In the genomic region with DNA sequence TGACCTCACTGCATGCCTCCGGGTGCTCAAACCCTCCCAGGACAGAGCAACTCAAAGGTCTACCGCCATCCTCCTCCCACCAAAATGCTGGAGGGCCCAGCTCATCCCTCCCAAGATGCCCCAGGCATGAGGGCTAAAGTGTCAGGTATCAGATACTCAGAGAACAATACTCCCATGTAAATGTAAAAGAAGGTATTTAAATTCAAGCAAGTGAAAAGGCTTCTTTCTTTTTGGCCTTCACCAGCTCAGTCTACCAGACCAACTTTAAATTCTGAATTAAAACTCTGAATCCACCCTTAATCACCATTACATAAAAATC, we compare ENCODE assay signal across 12 cellular contexts. TPM values are rescaled to one million over a fixed set of nuclear protein-coding genes. Genes with fewer than 3 reads are reported as not detected.
DNase-seq lines count a peak whose midpoint lies in the region; ATAC-seq, FAIRE-seq and TF ChIP-seq lines count a peak whose summit lies in the region.
"Had no signal": no experiment of that assay in that cellular context is flagged by ENCODE, and none has a peak within 500 bp of the region (broad histone marks: within the 10 kb centered on the region; RNA-seq: fewer than 3 reads in every experiment).

No MANE protein-coding gene starts in this region.

- peaks cover 31% of the 10 kb centered on the region for H3K4me1 ChIP-seq in A549
- H3K4me1 ChIP-seq in iPS-15b (ENCODE audit: control insufficient read depth, insufficient read depth, low read length): peaks cover 20% of the 10 kb centered on the region
- peaks cover 29% of the 10 kb centered on the region for H3K4me1 ChIP-seq in SJCRH30

- H3K27ac ChIP-seq in A549 (no peak overlapping the region), VCaP (peak overlapping the region; percentile 89), SJCRH30 (no peak overlapping the region)

- H3K9ac ChIP-seq in iPS-15b (ENCODE audit: low read depth, low read length): peak overlapping the region; percentile 50

- no peak for ATAC-seq in A549
- no peak for ATAC-seq in HG03095 (IDR thresholded peaks at IDR 0.05; ENCODE audit: unreplicated experiment)
- ATAC-seq: SK-N-SH treated with all-trans-retinoic acid at 6 μM for 48 hours had no signal

- TF ChIP-seq CTCF in A549 (IDR thresholded peaks at IDR 0.05): no peak
- TF ChIP-seq CTCF in GM06990 (IDR thresholded peaks at IDR 0.05; ENCODE audit: insufficient read depth, low read length, poor library complexity, severe bottlenecking): no peak
- no peak for TF ChIP-seq CTCF in VCaP (conservative IDR thresholded peaks at IDR 0.05)

- CTCF ChIA-PET in A549 (lab: Yijun Ruan, JAX): interaction anchor here (0.9 to 1.6 kb wide), 4 partner anchors 8 to 229 kb away, joined by 3 to 4 read pairs (median 4); no protein-coding TSS in a partner anchor

- peak overlapping the region; percentile 95; the same call in 2 of the 3 replicates for H3K4me2 ChIP-seq in A549

- 100% methylated on average over 2 of the region's 2 CpGs for WGBS in A549 (ENCODE audit: missing lambda C conversion rate)

- TF ChIP-seq RAD21 in A549 (conservative IDR thresholded peaks at IDR 0.05 in 1 of 2, IDR thresholded peaks at IDR 0.05 in 1 of 2): no peak

- H3K4me3 ChIP-seq in A549 (no peak overlapping the region), GM06990 (replicated peaks; ENCODE audit: low read depth, low read length) (peak overlapping the region; percentile 88), iPS-15b (ENCODE audit: low read depth, low read length) (peak overlapping the region; percentile 79), SJCRH30 (no peak overlapping the region)

- DNase-seq in A549 (ENCODE audit: low read depth in 1 of 2, low spot score in 1 of 2): no peak
- no peak for DNase-seq in GM06990 (ENCODE audit: extremely low read depth, insufficient read length)
- no peak for DNase-seq in NCI-H82 treated with DMSO at 0.1 percent for 48 hours (lab: John Stamatoyannopoulos, UW; ENCODE audit: unreplicated experiment)
- DNase-seq in SJCRH30: no peak
- no peak for DNase-seq in NCI-H128 (lab: John Stamatoyannopoulos, UW; ENCODE audit: unreplicated experiment)
- DNase-seq: mammary epithelial cell, small intestine had no signal

- TF ChIP-seq POLR2A in A549 (IDR thresholded peaks at IDR 0.05; ENCODE audit: low read length): no peak

- POLR2A ChIA-PET in A549 (lab: Yijun Ruan, JAX): no interaction called here

- TF ChIP-seq EP300 in A549 (IDR thresholded peaks at IDR 0.05): no peak

- H3K9me3 ChIP-seq in A549: no peaks in the 10 kb centered on the region
- H3K9me3 ChIP-seq in iPS-15b (ENCODE audit: control insufficient read depth, insufficient read depth, low read length): no peaks in the 10 kb centered on the region
- H3K9me3 ChIP-seq in SJCRH30 (replicated peaks): no peaks in the 10 kb centered on the region

- H3K36me3 ChIP-seq in GM06990 (ENCODE audit: control insufficient read depth, insufficient read depth, low read length) (peaks cover 19% of the 10 kb centered on the region), iPS-15b (ENCODE audit: control insufficient read depth, insufficient read depth, low read length) (peaks cover 23% of the 10 kb centered on the region), SJCRH30 (peaks cover 29% of the 10 kb centered on the region)

- FAIRE-seq in A549 (lab: Jason Lieb, UNC): no peak
- FAIRE-seq: frontal cortex, small intestine had no signal

- H3K27me3 ChIP-seq in GM06990 (replicated peaks; ENCODE audit: control insufficient read depth, insufficient read depth, low read length): no peaks in the 10 kb centered on the region
- H3K27me3 ChIP-seq in iPS-15b (ENCODE audit: control insufficient read depth, insufficient read depth, low read length): no peaks in the 10 kb centered on the region
- H3K27me3 ChIP-seq in SJCRH30: no peaks in the 10 kb centered on the region

TF ChIP-seq in A549, 52 proteins besides CTCF, POLR2A, EP300 and RAD21:
- TF ChIP-seq TP53 (CRISPR knock-in tag; IDR thresholded peaks at IDR 0.05): no peak
- no peak for TF ChIP-seq GATA3 (IDR thresholded peaks at IDR 0.05; ENCODE audit: borderline replicate concordance)
- TF ChIP-seq JUN (IDR thresholded peaks at IDR 0.05): no peak
- TF ChIP-seq MAFK (IDR thresholded peaks at IDR 0.05; ENCODE audit: partially characterized antibody): no peak
- no peak for TF ChIP-seq RFX5 (IDR thresholded peaks at IDR 0.05)
- TF ChIP-seq, protein P1, sequence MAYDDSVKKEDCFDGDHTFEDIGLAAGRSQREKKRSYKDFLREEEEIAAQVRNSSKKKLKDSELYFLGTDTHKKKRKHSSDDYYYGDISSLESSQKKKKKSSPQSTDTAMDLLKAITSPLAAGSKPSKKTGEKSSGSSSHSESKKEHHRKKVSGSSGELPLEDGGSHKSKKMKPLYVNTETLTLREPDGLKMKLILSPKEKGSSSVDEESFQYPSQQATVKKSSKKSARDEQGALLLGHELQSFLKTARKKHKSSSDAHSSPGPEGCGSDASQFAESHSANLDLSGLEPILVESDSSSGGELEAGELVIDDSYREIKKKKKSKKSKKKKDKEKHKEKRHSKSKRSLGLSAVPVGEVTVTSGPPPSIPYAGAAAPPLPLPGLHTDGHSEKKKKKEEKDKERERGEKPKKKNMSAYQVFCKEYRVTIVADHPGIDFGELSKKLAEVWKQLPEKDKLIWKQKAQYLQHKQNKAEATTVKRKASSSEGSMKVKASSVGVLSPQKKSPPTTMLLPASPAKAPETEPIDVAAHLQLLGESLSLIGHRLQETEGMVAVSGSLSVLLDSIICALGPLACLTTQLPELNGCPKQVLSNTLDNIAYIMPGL (CRISPR knock-in tag; IDR thresholded peaks at IDR 0.05; ENCODE audit: borderline replicate concordance): no peak
- TF ChIP-seq, protein P2, sequence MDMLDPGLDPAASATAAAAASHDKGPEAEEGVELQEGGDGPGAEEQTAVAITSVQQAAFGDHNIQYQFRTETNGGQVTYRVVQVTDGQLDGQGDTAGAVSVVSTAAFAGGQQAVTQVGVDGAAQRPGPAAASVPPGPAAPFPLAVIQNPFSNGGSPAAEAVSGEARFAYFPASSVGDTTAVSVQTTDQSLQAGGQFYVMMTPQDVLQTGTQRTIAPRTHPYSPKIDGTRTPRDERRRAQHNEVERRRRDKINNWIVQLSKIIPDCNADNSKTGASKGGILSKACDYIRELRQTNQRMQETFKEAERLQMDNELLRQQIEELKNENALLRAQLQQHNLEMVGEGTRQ (IDR thresholded peaks at IDR 0.05): no peak
- no peak for TF ChIP-seq ZSCAN20 (CRISPR knock-in tag; IDR thresholded peaks at IDR 0.05)
- TF ChIP-seq, protein P3, sequence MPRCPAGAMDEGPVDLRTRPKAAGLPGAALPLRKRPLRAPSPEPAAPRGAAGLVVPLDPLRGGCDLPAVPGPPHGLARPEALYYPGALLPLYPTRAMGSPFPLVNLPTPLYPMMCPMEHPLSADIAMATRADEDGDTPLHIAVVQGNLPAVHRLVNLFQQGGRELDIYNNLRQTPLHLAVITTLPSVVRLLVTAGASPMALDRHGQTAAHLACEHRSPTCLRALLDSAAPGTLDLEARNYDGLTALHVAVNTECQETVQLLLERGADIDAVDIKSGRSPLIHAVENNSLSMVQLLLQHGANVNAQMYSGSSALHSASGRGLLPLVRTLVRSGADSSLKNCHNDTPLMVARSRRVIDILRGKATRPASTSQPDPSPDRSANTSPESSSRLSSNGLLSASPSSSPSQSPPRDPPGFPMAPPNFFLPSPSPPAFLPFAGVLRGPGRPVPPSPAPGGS (IDR thresholded peaks at IDR 0.05): no peak
- no peak for TF ChIP-seq ZFP36 (IDR thresholded peaks at IDR 0.05; ENCODE audit: borderline replicate concordance, partially characterized antibody)
- TF ChIP-seq RNF2 (IDR thresholded peaks at IDR 0.05; ENCODE audit: borderline replicate concordance, low read depth): no peak
- TF ChIP-seq ZC3H11A (IDR thresholded peaks at IDR 0.05): no peak
- TF ChIP-seq HEYL (CRISPR knock-in tag; IDR thresholded peaks at IDR 0.05): no peak
- no peak for TF ChIP-seq HOXB13 (CRISPR knock-in tag; IDR thresholded peaks at IDR 0.05; ENCODE audit: low read depth)
- TF ChIP-seq NR3C1 (IDR thresholded peaks at IDR 0.05): no peak
- TF ChIP-seq TFCP2L1 (CRISPR knock-in tag; IDR thresholded peaks at IDR 0.05): no peak
- no peak for TF ChIP-seq FOXS1 (CRISPR knock-in tag; IDR thresholded peaks at IDR 0.05)
- no peak for TF ChIP-seq EHMT2 (IDR thresholded peaks at IDR 0.05; ENCODE audit: low read depth)
- TF ChIP-seq CHD2 (IDR thresholded peaks at IDR 0.05; ENCODE audit: low read length, partially characterized antibody): no peak
TF ChIP-seq in A549: peak in this region for 0.

RNA-seq across cellular contexts. Expression of a gene that starts 3.0 kb away (rescaled TPM):
- polyA plus RNA-seq in A549 (2011; rRNA removed) (134 and 144 TPM in 2 replicates), A549 (2017; fragmentation: RNase III; extraction: RNeasy Plus Mini Kit Qiagen cat#74134 plus additional on column Dnase treatment) (117 to 125 TPM (median 118 TPM) in 3 replicates)
- polyA plus RNA-seq in A549 (2012; cell fraction: cytosol; rRNA removed): 211 and 219 TPM in 2 replicates
- 267 and 286 TPM in 2 replicates for polyA plus RNA-seq in A549 (2012; cell fraction: nucleus; rRNA removed)
- polyA minus RNA-seq in A549 (2011; rRNA and poly(A)+ RNA removed): 111 and 131 TPM in 2 replicates
- total RNA-seq in SJCRH30 (2014; rRNA removed; shearing (Covaris generic)): 546 TPM in 2 replicates

Comparison
In these comparisons a context has a peak if more than half of its experiments do, and no peak if none do; other contexts are left out.
1. H3K4me3 ChIP-seq: peak in GM06990 (single experiment) and iPS-15b (single experiment); none in A549 (single experiment) and SJCRH30 (single experiment).